ENCODE assay signal across 8 cellular contexts in the genomic region with DNA sequence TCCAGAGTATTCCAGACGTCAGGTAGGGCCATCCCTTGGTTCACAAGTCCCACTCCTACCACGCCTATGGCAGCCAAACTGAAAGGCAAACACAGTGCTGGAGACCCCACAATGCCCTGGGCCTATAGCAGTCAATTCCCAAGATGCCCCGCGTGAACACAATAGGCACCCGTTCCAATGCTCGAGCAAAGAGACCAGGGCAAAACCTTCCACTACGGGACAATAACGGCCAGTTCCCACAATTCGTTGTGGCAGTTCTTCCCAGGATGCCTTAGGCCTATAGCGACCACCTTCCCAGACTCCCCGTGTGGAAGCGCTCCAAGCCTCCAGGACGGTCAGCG. TPM values are rescaled to one million over a fixed set of nuclear protein-coding genes. Genes with fewer than 3 reads are reported as not detected.
DNase-seq lines count a peak whose midpoint lies in the region; ATAC-seq and TF ChIP-seq lines count a peak whose summit lies in the region.

No MANE protein-coding gene starts in this region.

- WGBS in right lobe of liver (ENCODE audit: insufficient coverage, low coverage, low lambda C conversion rate, missing lambda C conversion rate) = 3% methylated on average over 12 of the region's 14 CpGs

- DNase-seq in KG1 (lab: John Stamatoyannopoulos, UW) (peak; percentile 85), SK-N-DZ (ENCODE audit: low spot score) (peak; percentile 81), right lobe of liver (peak in 1 of 3 donors; percentile 29)
- peak; percentile 15 for DNase-seq in central memory CD4-positive, alpha-beta T cell

- H3K9me3 ChIP-seq in DOHH2 (ENCODE audit: control insufficient read depth, insufficient read depth, low read length) (no peaks in the 10 kb centered on the region), right lobe of liver (no peaks in the 10 kb centered on the region)

- H3K4me2 ChIP-seq in DOHH2 (ENCODE audit: low read length) = peak overlapping the region; percentile 97

- H3F3A ChIP-seq in DOHH2 (ENCODE audit: control insufficient read depth, insufficient read depth) = peaks cover 5% of the 10 kb centered on the region; the same call in 1 of the 2 replicates

- peak overlapping the region; percentile 97 for H3K4me3 Mint-ChIP-seq in stimulated activated memory B cell treated with anti-CD40 and anti-IgM and Interleukin-4, amounts not matched to agents 10 μg/mL and 1 μg/mL and 100 μg/mL, for 72 hours

- H3K79me2 ChIP-seq in DOHH2 (ENCODE audit: control insufficient read depth, low read length) = peaks cover 64% of the 10 kb centered on the region

- no peaks in the 10 kb centered on the region for H3K9me3 Mint-ChIP-seq in stimulated activated memory B cell treated with anti-CD40 and anti-IgM and Interleukin-4, amounts not matched to agents 10 μg/mL and 1 μg/mL and 100 μg/mL, for 72 hours

- TF ChIP-seq POLR2A in right lobe of liver (IDR thresholded peaks at IDR 0.05) = no peak

- H3K27ac Mint-ChIP-seq in stimulated activated memory B cell treated with anti-CD40 and anti-IgM and Interleukin-4, amounts not matched to agents 10 μg/mL and 1 μg/mL and 100 μg/mL, for 72 hours = peak overlapping the region; percentile 99

- peaks cover 28% of the 10 kb centered on the region for H3K4me1 Mint-ChIP-seq in stimulated activated memory B cell treated with anti-CD40 and anti-IgM and Interleukin-4, amounts not matched to agents 10 μg/mL and 1 μg/mL and 100 μg/mL, for 72 hours

- TF ChIP-seq CTCF in DOHH2 (IDR thresholded peaks at IDR 0.05; ENCODE audit: low read depth, low read length, poor library complexity, severe bottlenecking) (no peak), right lobe of liver (IDR thresholded peaks at IDR 0.05) (no peak)

- peak; percentile 27 for ATAC-seq in GM21515 (IDR thresholded peaks at IDR 0.05; ENCODE audit: unreplicated experiment)
- ATAC-seq in right lobe of liver = peak; percentile 33 to 55 (median 45)
- peak; percentile 57 for ATAC-seq in stimulated activated memory B cell treated with anti-CD40 and anti-IgM and Interleukin-4, amounts not matched to agents 10 μg/mL and 1 μg/mL and 100 μg/mL, for 72 hours
- ATAC-seq in GM21576 (IDR thresholded peaks at IDR 0.05; ENCODE audit: unreplicated experiment) = no peak

- H3K4me1 ChIP-seq in DOHH2 (ENCODE audit: control insufficient read depth, low read length) (peaks cover 25% of the 10 kb centered on the region), right lobe of liver (peaks cover 0 to 4% (median 0%) of the 10 kb centered on the region in 4 donors)

- no peaks in the 10 kb centered on the region for H3K27me3 Mint-ChIP-seq in stimulated activated memory B cell treated with anti-CD40 and anti-IgM and Interleukin-4, amounts not matched to agents 10 μg/mL and 1 μg/mL and 100 μg/mL, for 72 hours

- peaks cover 18% of the 10 kb centered on the region for H3K36me3 ChIP-seq in DOHH2 (ENCODE audit: control insufficient read depth, low read length)
- H3K36me3 ChIP-seq in right lobe of liver = no peaks in the 10 kb centered on the region

- intact Hi-C loops in right lobe of liver (cut with DNase I) = no loop called here

- H3K4me3 ChIP-seq in DOHH2 (ENCODE audit: low read length) (peak overlapping the region; percentile 100), right lobe of liver (peak overlapping the region; percentile 85 to 99 (median 97))

- H3K9me2 ChIP-seq in DOHH2 (replicated peaks; ENCODE audit: control insufficient read depth, low read length) = no peaks in the 10 kb centered on the region

- peaks cover 5% of the 10 kb centered on the region for H3K36me3 Mint-ChIP-seq in stimulated activated memory B cell treated with anti-CD40 and anti-IgM and Interleukin-4, amounts not matched to agents 10 μg/mL and 1 μg/mL and 100 μg/mL, for 72 hours

- no peaks in the 10 kb centered on the region for H4K20me1 ChIP-seq in DOHH2 (ENCODE audit: control insufficient read depth, insufficient read depth, low read depth, low read length)

- no peaks in the 10 kb centered on the region for H3K27me3 ChIP-seq in DOHH2 (ENCODE audit: control insufficient read depth, low read length)
- no peaks in the 10 kb centered on the region for H3K27me3 ChIP-seq in right lobe of liver

- H3K27ac ChIP-seq in DOHH2 (ENCODE audit: low read depth, low read length) (peak overlapping the region; percentile 93), right lobe of liver (peak overlapping the region; percentile 82 to 93 (median 86))

RNA-seq across cellular contexts. Expression of gene ZNF428, which starts 0.5 kb away (rescaled TPM):
- polyA plus RNA-seq in SK-N-DZ (2014; cell fraction: cytosol; rRNA removed) = 118 and 122 TPM in 2 replicates
- polyA plus RNA-seq in SK-N-DZ (2014; cell fraction: nucleus; rRNA removed) = 63.8 and 90.0 TPM in 2 replicates
- total RNA-seq in right lobe of liver = 10 to 100 TPM; 10.9 to 16.7 (median 13.3) TPM

RNA-seq across cellular contexts. Expression of gene SRRM5, which starts 7.0 kb away (rescaled TPM):
- polyA plus RNA-seq in SK-N-DZ (2014; cell fraction: cytosol; rRNA removed) = 0.36 TPM in 1 of 2 replicates, not detected in the other
- polyA plus RNA-seq in SK-N-DZ (2014; cell fraction: nucleus; rRNA removed) = 0.67 and 1.2 TPM in 2 replicates
- total RNA-seq in right lobe of liver = under 1 TPM in 5 of 6 experiments, not detected in 1; 0.09 to 0.37 (median 0.18) TPM

RNA-seq across cellular contexts. Expression of gene CADM4, which starts 20.8 kb away (rescaled TPM):
- 17.3 and 25.7 TPM in 2 replicates for polyA plus RNA-seq in SK-N-DZ (2014; cell fraction: cytosol; rRNA removed)
- polyA plus RNA-seq in SK-N-DZ (2014; cell fraction: nucleus; rRNA removed) = 9.1 and 15.2 TPM in 2 replicates
- 1 to 10 TPM; 2.2 to 4.7 (median 3.7) TPM for total RNA-seq in right lobe of liver

RNA-seq across cellular contexts. Expression of gene ZNF576, which starts 22.5 kb away (rescaled TPM):
- 18.7 and 19.9 TPM in 2 replicates for polyA plus RNA-seq in SK-N-DZ (2014; cell fraction: cytosol; rRNA removed)
- polyA plus RNA-seq in SK-N-DZ (2014; cell fraction: nucleus; rRNA removed) = 5.5 and 12.1 TPM in 2 replicates
- total RNA-seq in right lobe of liver = 10 to 100 TPM in 4 of 6 experiments, 1 to 10 TPM in 2; 7.7 to 15.8 (median 10.3) TPM

RNA-seq across cellular contexts. Expression of gene IRGQ, which starts 23.0 kb away (rescaled TPM):
- polyA plus RNA-seq in SK-N-DZ (2014; cell fraction: cytosol; rRNA removed) = 38.8 and 45.2 TPM in 2 replicates
- 16.0 and 30.0 TPM in 2 replicates for polyA plus RNA-seq in SK-N-DZ (2014; cell fraction: nucleus; rRNA removed)
- total RNA-seq in right lobe of liver = 10 to 100 TPM in 4 of 6 experiments, 1 to 10 TPM in 2; 9.1 to 18.6 (median 11.0) TPM
